In the genomic region with DNA sequence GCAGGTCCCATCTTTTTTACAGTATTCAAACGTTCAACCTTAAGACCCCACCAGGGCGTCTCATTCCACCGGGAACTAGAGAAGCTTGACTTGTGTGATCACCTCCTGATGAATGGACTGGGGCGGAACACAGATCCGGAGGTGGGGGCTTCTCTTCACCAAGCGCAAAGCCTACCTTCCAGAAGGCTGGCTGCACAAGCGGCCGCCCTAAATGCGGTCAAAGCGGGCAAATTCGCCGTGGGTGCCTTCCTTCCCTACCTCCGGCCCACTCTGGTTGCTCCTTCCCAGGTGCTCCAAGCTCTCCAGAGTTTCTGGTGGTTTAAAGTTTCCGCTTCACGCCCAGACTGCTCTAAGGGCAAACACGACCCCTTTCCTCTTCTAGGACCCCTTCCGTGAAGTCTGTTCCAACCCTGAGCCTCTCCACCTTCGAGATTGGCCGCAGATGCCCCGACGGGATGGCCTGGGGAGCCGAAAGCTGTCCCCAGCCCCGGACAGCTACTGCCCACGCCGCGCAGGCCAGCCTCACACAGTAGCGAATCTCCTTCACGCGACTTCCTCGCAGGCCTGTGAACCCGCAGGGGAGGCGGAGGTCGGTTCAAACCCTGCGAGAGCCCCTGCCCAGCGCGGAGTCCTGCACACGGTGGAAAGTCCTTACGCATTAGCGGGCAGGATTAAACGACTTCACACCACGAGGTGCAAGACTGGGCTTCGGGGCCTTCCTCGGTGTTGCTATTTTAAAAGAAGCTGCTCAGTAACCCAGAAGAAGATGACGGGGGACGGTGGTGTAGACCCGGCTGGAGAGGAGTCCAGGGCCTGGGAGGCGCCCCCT, we compare ENCODE assay signal across 8 cellular contexts. TPM values are rescaled to one million over a fixed set of nuclear protein-coding genes. Genes with fewer than 3 reads are reported as not detected.
DNase-seq lines count a peak whose midpoint lies in the region; ATAC-seq and TF ChIP-seq lines count a peak whose summit lies in the region.

No MANE protein-coding gene starts in this region.

- POLR2A ChIA-PET in IMR-90 (lab: Charles Lee; ENCODE audit: unreplicated experiment): interaction anchor here (0.6 to 1.4 kb wide), 3 partner anchors 164 to 181 kb away, joined by 3 to 4 read pairs (median 3); no protein-coding TSS in a partner anchor

- in situ Hi-C loops in IMR-90 (cut with MboI; ENCODE audit: low sequenced_read_pairs): no loop called here

- CTCF ChIA-PET in IMR-90 (lab: Yijun Ruan, JAX): interaction anchor here (0.9 kb wide), 1 partner anchor 153 kb away, joined by 7 read pairs; no protein-coding TSS in a partner anchor

- H2BK15ac ChIP-seq in IMR-90 (ENCODE audit: low read depth, low read length): peak overlapping the region; percentile 51; the same call in 1 of the 3 replicates

- H3K56ac ChIP-seq in IMR-90 (ENCODE audit: extremely low read depth, insufficient read depth, low read length): no peak overlapping the region

- H3K4me1 ChIP-seq in IMR-90 (ENCODE audit: control insufficient read depth, insufficient read depth, low read length): peaks cover 3% of the 10 kb centered on the region
- H3K4me1 ChIP-seq in adrenal gland (replicated peaks in 1 of 2): peaks cover 6 to 22% of the 10 kb centered on the region in 2 donors

- TF ChIP-seq POLR2A in IMR-90 (IDR thresholded peaks at IDR 0.05; ENCODE audit: low read depth, low read length) (no peak), adrenal gland (IDR thresholded peaks at IDR 0.05) (no peak)

- H2BK5ac ChIP-seq in IMR-90 (ENCODE audit: low read depth, low read length, poor library complexity, severe bottlenecking): peak overlapping the region; percentile 95

- peak overlapping the region; percentile 59 for H3K23ac ChIP-seq in IMR-90 (ENCODE audit: low read depth, low read length)

- H3K9me3 ChIP-seq in IMR-90 (ENCODE audit: control insufficient read depth, insufficient read depth, low read length) (no peaks in the 10 kb centered on the region), adrenal gland (replicated peaks in 1 of 3) (no peaks in the 10 kb centered on the region)

- peak overlapping the region; percentile 96 for H2BK120ac ChIP-seq in IMR-90 (ENCODE audit: low read depth, low read length)

- no peak for ATAC-seq in IMR-90 (ENCODE audit: low read depth)
- ATAC-seq in HG02798 (IDR thresholded peaks at IDR 0.05; ENCODE audit: poor library complexity, unreplicated experiment): no peak

- peak overlapping the region; percentile 92 for H3K27ac ChIP-seq in IMR-90 (ENCODE audit: insufficient read depth, low read length)
- peak overlapping the region; percentile 93 to 98 (median 96) for H3K27ac ChIP-seq in adrenal gland

- peak overlapping the region; percentile 82; the same call in 1 of the 2 replicates for H2BK20ac ChIP-seq in IMR-90 (ENCODE audit: low read depth, low read length)

- TF ChIP-seq CTCF in IMR-90 (conservative IDR thresholded peaks at IDR 0.05; ENCODE audit: low read depth, low read length) (no peak), adrenal gland (IDR thresholded peaks at IDR 0.05) (no peak)

- peaks cover 12% of the 10 kb centered on the region for H4K20me1 ChIP-seq in IMR-90 (ENCODE audit: insufficient read depth, low read length)

- peak overlapping the region; percentile 80 to 89; a peak in 3 of 4 replicates for H4K8ac ChIP-seq in IMR-90 (ENCODE audit: low read depth in 2 of 2, low read length in 2 of 2)

- H3K27me3 ChIP-seq in IMR-90 (ENCODE audit: control insufficient read depth, insufficient read depth, low read length): no peaks in the 10 kb centered on the region
- H3K27me3 ChIP-seq in adrenal gland: no peaks in the 10 kb centered on the region

- H3K18ac ChIP-seq in IMR-90 (ENCODE audit: low read depth, low read length): peak overlapping the region; percentile 7; the same call in 1 of the 2 replicates

- WGBS in IMR-90 (ENCODE audit: extremely low coverage in 2 of 2, insufficient read length in 1 of 2), 2 experiments: 69% methylated on average over 29 of the region's 47 CpGs; no CpG with 5 or more reads in 1 of the 2 experiments
- 57 to 82% (median 68%) methylated on average over 33 to 47 of the region's 47 CpGs for WGBS in adrenal gland, 4 donors

- intact Hi-C loops in IMR-90 (cut with micrococcal nuclease) (loop anchor here (2.0 kb wide), 2 partner anchors 143 to 165 kb away; no protein-coding TSS in a partner anchor), adrenal gland (cut with DNase I) (no loop called here), posterior vena cava (cut with DNase I) (no loop called here)

- H3K79me1 ChIP-seq in IMR-90 (ENCODE audit: low read depth in 1 of 2, low read length in 2 of 2): peaks cover 0 to 26% of the 10 kb centered on the region in 2 experiments; a peak in 2 of 4 replicates

- peak overlapping the region; percentile 98 for H2AK9ac ChIP-seq in IMR-90 (replicated peaks; ENCODE audit: low read depth, low read length, poor library complexity)

- DNase-seq in IMR-90 (no peak), adrenal gland (peak in 6 of 7 donors; percentile 12 to 55 (median 28)), iPS-NIHi7 (ENCODE audit: extremely low spot score) (peak; percentile 45), posterior vena cava (ENCODE audit: low spot score) (no peak), dermis blood vessel endothelial cell (no peak), 8988T (no peak)
- DNase-seq in stimulated activated CD4-positive, alpha-beta T cell treated with anti-CD3 and anti-CD28 coated beads, Interleukin-4, amount 100 ng/mL, for 1 hour: peak; percentile 3

- peak overlapping the region; percentile 94 for H2AFZ ChIP-seq in IMR-90 (replicated peaks; ENCODE audit: low read length, poor library complexity)

- H3K4me2 ChIP-seq in IMR-90 (ENCODE audit: low read depth, low read length): peak overlapping the region; percentile 8; the same call in 1 of the 2 replicates

- H3K4me3 ChIP-seq in IMR-90 (ENCODE audit: insufficient read depth, low read depth, low read length) (0 out of 2 replicates have a peak overlapping the region, but pooled peaks have one; percentile 90), adrenal gland (peak overlapping the region in 3 of 4 donors; percentile 13 to 70 (median 63))

- no peak for TF ChIP-seq RAD21 in IMR-90 (IDR thresholded peaks at IDR 0.05; ENCODE audit: low read length)

- no TSS peak for BruUV-seq in IMR-90 (replicated peaks; lab: Mats Ljungman, UMichigan)

- H3K36me3 ChIP-seq in IMR-90 (ENCODE audit: control insufficient read depth, insufficient read depth, low read length): no peaks in the 10 kb centered on the region
- no peaks in the 10 kb centered on the region for H3K36me3 ChIP-seq in adrenal gland (replicated peaks in 1 of 2)

- peaks cover 5% of the 10 kb centered on the region for H3K9me1 ChIP-seq in IMR-90 (ENCODE audit: insufficient read depth, low read length)

- H3K14ac ChIP-seq in IMR-90 (replicated peaks; ENCODE audit: low read depth, low read length): peak overlapping the region; percentile 78

- peak overlapping the region; percentile 93 for H4K91ac ChIP-seq in IMR-90 (ENCODE audit: insufficient read depth, low read depth, low read length)

- H4K5ac ChIP-seq in IMR-90 (ENCODE audit: low read depth, low read length): peak overlapping the region; percentile 13

- dilution Hi-C loops in IMR-90 (cut with HindIII; ENCODE audit: low sequenced_read_pairs, unreplicated experiment): no loop called here

- H2AK5ac ChIP-seq in IMR-90 (ENCODE audit: low read depth, low read length): peak overlapping the region; percentile 91

- peak overlapping the region; percentile 94 for H3K4ac ChIP-seq in IMR-90 (ENCODE audit: low read depth, low read length)

- peak overlapping the region; percentile 77; the same call in 1 of the 2 replicates for H3K9ac ChIP-seq in IMR-90 (ENCODE audit: low read depth, low read length)

TF ChIP-seq in IMR-90, 13 proteins besides CTCF, POLR2A, EP300 and RAD21:
- TF ChIP-seq, protein P1, sequence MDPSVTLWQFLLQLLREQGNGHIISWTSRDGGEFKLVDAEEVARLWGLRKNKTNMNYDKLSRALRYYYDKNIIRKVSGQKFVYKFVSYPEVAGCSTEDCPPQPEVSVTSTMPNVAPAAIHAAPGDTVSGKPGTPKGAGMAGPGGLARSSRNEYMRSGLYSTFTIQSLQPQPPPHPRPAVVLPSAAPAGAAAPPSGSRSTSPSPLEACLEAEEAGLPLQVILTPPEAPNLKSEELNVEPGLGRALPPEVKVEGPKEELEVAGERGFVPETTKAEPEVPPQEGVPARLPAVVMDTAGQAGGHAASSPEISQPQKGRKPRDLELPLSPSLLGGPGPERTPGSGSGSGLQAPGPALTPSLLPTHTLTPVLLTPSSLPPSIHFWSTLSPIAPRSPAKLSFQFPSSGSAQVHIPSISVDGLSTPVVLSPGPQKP (IDR thresholded peaks at IDR 0.05; ENCODE audit: borderline replicate concordance, low read depth, low read length): no peak
- no peak for TF ChIP-seq SMC3 (IDR thresholded peaks at IDR 0.05; ENCODE audit: low read depth, low read length)
- TF ChIP-seq FOS (IDR thresholded peaks at IDR 0.05; ENCODE audit: low read depth, low read length): no peak
- no peak for TF ChIP-seq BHLHE40 (IDR thresholded peaks at IDR 0.05; ENCODE audit: low read depth, low read length)
- no peak for TF ChIP-seq CEBPB (IDR thresholded peaks at IDR 0.05; ENCODE audit: low read depth, low read length)
- TF ChIP-seq, protein P2, sequence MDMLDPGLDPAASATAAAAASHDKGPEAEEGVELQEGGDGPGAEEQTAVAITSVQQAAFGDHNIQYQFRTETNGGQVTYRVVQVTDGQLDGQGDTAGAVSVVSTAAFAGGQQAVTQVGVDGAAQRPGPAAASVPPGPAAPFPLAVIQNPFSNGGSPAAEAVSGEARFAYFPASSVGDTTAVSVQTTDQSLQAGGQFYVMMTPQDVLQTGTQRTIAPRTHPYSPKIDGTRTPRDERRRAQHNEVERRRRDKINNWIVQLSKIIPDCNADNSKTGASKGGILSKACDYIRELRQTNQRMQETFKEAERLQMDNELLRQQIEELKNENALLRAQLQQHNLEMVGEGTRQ (IDR thresholded peaks at IDR 0.05; ENCODE audit: low read depth, low read length): no peak
TF ChIP-seq in IMR-90: peak in this region for 0.

RNA-seq across cellular contexts. Expression of a gene that starts 1.6 kb away (rescaled TPM):
- 27.4 and 28.1 TPM in 2 replicates for total RNA-seq in IMR-90 (2012; rRNA removed)
- 25.0 and 26.6 TPM in 2 replicates for polyA plus RNA-seq in IMR-90 (2012; rRNA removed)
- polyA plus RNA-seq in IMR-90 (2012; cell fraction: cytosol; rRNA removed): 8.8 and 32.0 TPM in 2 replicates
- 15.1 and 50.3 TPM in 2 replicates for polyA plus RNA-seq in IMR-90 (2012; cell fraction: nucleus; rRNA removed; ENCODE audit: low replicate concordance)
- 10 to 100 TPM; 10.7 to 27.9 (median 22.7) TPM for total RNA-seq in adrenal gland
- 10 to 100 TPM in 1 of 3 donors, 1 to 10 TPM in 2; 3.1 to 17.5 (median 4.1) TPM for polyA plus RNA-seq in adrenal gland
- 10 to 100 TPM; 24.8 to 25.8 TPM for total RNA-seq in posterior vena cava
- total RNA-seq in dermis blood vessel endothelial cell: 31.3 and 43.8 TPM in 2 replicates

Comparison
In these comparisons a context has a peak if more than half of its experiments do, and no peak if none do; other contexts are left out.
1. DNase-seq: peak in adrenal gland (6 of 7), iPS-NIHi7 (single experiment) and stimulated activated CD4-positive, alpha-beta T cell treated with anti-CD3 and anti-CD28 coated beads, Interleukin-4, amount 100 ng/mL, for 1 hour (single experiment); none in IMR-90 (single experiment), posterior vena cava (single experiment), dermis blood vessel endothelial cell (single experiment) and 8988T (single experiment).